16 cellular contexts compared by ENCODE assay signal in genomic region chr13:24931450-24932217, GRCh38.
DNase-seq lines count a peak whose midpoint lies in the region; ATAC-seq and TF ChIP-seq lines count a peak whose summit lies in the region.
"Had no signal": no experiment of that assay in that cellular context is flagged by ENCODE, and none has a peak within 500 bp of the region (broad histone marks: within the 10 kb centered on the region; RNA-seq: fewer than 3 reads in every experiment).

No MANE protein-coding gene starts in this region.

- H3K9ac ChIP-seq in ES-I3 (ENCODE audit: low read depth, low read length), result peak overlapping the region; percentile 46; the same call in 1 of the 2 replicates
- H3K9ac ChIP-seq: KMS-11 had no signal

- no peaks in the 10 kb centered on the region for H3K36me3 ChIP-seq in ES-I3 (ENCODE audit: insufficient read depth, low read length)
- H3K36me3 ChIP-seq in hepatocyte (replicated peaks; ENCODE audit: insufficient read depth, low read depth), result no peaks in the 10 kb centered on the region

- H3K4me3 ChIP-seq in hepatocyte, result peak overlapping the region; percentile 19
- H3K4me3 ChIP-seq: PC-9 had no signal

- in situ Hi-C loops in G401 (cut with HindIII; ENCODE audit: low sequenced_read_pairs), result no loop called here

- TF ChIP-seq CTCF in hepatocyte (IDR thresholded peaks at IDR 0.05; ENCODE audit: poor library complexity) (no peak), omental fat pad (IDR thresholded peaks at IDR 0.05) (no peak)

- H3K4me2 ChIP-seq in hepatocyte, result peak overlapping the region; percentile 70
- H3K4me2 ChIP-seq: KMS-11, PC-9 had no signal

- DNase-seq in OCI-M1 (lab: John Stamatoyannopoulos, UW) (peak; percentile 52), hepatocyte (ENCODE audit: low spot score) (no peak), omental fat pad (ENCODE audit: low spot score) (no peak), EL (no peak), G401 (ENCODE audit: low spot score) (no peak)
- DNase-seq: cerebellar nuclear complex, DMS79 treated with DMSO at 0.1 percent for 48 hours, midbrain, NCI-H1436 treated with DMSO at 0.1 percent for 48 hours, PC-9 had no signal

- no peaks in the 10 kb centered on the region for H4K20me1 ChIP-seq in hepatocyte (ENCODE audit: insufficient read depth, poor library complexity, severe bottlenecking)

- H3K4me1 ChIP-seq in ES-I3 (ENCODE audit: insufficient read depth, low read length) (no peaks in the 10 kb centered on the region; the same call in 1 of the 2 replicates), hepatocyte (ENCODE audit: insufficient read depth) (peaks cover 3% of the 10 kb centered on the region)

- WGBS in hepatocyte (ENCODE audit: low lambda C conversion rate, missing lambda C conversion rate), result 11% methylated on average over 30 of the region's 30 CpGs

- no peaks in the 10 kb centered on the region for H3K79me2 ChIP-seq in hepatocyte

- peaks cover 33% of the 10 kb centered on the region for H3K27me3 ChIP-seq in hepatocyte

- peak overlapping the region; percentile 68 for H2AFZ ChIP-seq in hepatocyte
- H2AFZ ChIP-seq: PC-9 had no signal

- ATAC-seq in omental fat pad (ENCODE audit: low FRiP score) (peak; percentile 37), HG02973 (IDR thresholded peaks at IDR 0.05; ENCODE audit: unreplicated experiment) (no peak), HG02642 (IDR thresholded peaks at IDR 0.05; ENCODE audit: poor library complexity, unreplicated experiment) (no peak)
- ATAC-seq: esophagus mucosa had no signal

- no peak overlapping the region for H3K27ac ChIP-seq in hepatocyte
- H3K27ac ChIP-seq: KMS-11, PC-9, VCaP had no signal

- no peaks in the 10 kb centered on the region for H3K9me3 ChIP-seq in ES-I3 (ENCODE audit: control insufficient read depth, insufficient read depth, low read length)
- H3K9me3 ChIP-seq in hepatocyte (ENCODE audit: low read depth), result no peaks in the 10 kb centered on the region

- no peaks in the 10 kb centered on the region for H3K9me2 ChIP-seq in hepatocyte (replicated peaks; ENCODE audit: insufficient read depth)
